ENCODE assay signal across 33 cellular contexts in the genomic region with DNA sequence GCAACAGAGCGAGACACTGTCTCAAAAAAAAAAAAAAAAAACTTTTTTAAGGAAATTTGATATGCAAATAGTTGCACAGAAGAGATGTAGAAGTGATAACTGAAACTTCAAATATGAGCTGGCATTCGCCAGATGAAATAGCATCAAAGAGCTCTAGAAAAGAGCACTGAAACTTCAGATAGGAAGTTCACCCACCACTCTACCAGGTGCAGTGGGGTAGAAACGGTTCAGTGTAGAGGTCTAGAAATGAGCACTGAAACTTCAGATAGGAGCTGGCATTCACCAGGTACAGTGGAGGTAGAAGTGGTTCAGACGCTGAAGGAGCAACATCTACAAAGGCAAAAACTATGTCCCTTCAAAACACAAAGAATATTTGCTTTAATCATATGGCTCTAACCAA. TPM values are rescaled to one million over a fixed set of nuclear protein-coding genes. Genes with fewer than 3 reads are reported as not detected.
DNase-seq lines count a peak whose midpoint lies in the region; ATAC-seq and TF ChIP-seq lines count a peak whose summit lies in the region.
"Had no signal": no experiment of that assay in that cellular context is flagged by ENCODE, and none has a peak within 500 bp of the region (broad histone marks: within the 10 kb centered on the region; RNA-seq: fewer than 3 reads in every experiment).

No MANE protein-coding gene starts in this region.

- H3K36me3 ChIP-seq in left lung, result no peaks in the 10 kb centered on the region
- H3K36me3 ChIP-seq: MG63, ovary, SJSA1, thoracic aorta, uterus had no signal

- no peaks in the 10 kb centered on the region for H3K36me3 Mint-ChIP-seq in activated T-cell treated with anti-CD3 and anti-CD28 coated beads, Interleukin-2, amount 50 U/mL, for 4 hours (ENCODE audit: insufficient read depth)
- H3K36me3 Mint-ChIP-seq in activated T-cell treated with anti-CD3 and anti-CD28 coated beads, Interleukin-2, amount 50 U/mL, for 24 hours (ENCODE audit: low read depth), result no peaks in the 10 kb centered on the region
- H3K36me3 Mint-ChIP-seq: brain; CD4-positive, CD25-positive, alpha-beta regulatory T cell; memory B cell had no signal

- H3K27ac Mint-ChIP-seq in activated T-cell treated with anti-CD3 and anti-CD28 coated beads, Interleukin-2, amount 50 U/mL, for 24 hours, result no peak overlapping the region
- H3K27ac Mint-ChIP-seq: activated CD4-positive, alpha-beta T cell treated with anti-CD3 and anti-CD28 coated beads, Interleukin-2, amount 10 ng/mL, durations not matched to agents 7 days and 5 days; brain; CD4-positive, CD25-positive, alpha-beta regulatory T cell; dendritic cell treated with granulocyte-macrophage colony-stimulating factor and Interleukin-4, amounts not matched to agents 40 ng/mL and 50 ng/mL, for 4 days; memory B cell; stimulated activated naive CD8-positive, alpha-beta T cell treated with anti-CD3 and anti-CD28 coated beads, Interleukin-15, Interleukin-2, amounts not matched to agents 100 ng/mL and 50 ng/mL, for 24 hours had no signal

- ATAC-seq in activated T-cell treated with anti-CD3 and anti-CD28 coated beads, Interleukin-2, amount 50 U/mL, for 4 hours, result peak; percentile 52 to 76
- peak; percentile 49 for ATAC-seq in GM21576 (IDR thresholded peaks at IDR 0.05; ENCODE audit: unreplicated experiment)
- ATAC-seq in stimulated activated naive CD8-positive, alpha-beta T cell treated with anti-CD3 and anti-CD28 coated beads, Interleukin-15, Interleukin-2, amounts not matched to agents 100 U/mL and 50 U/mL, for 24 hours, result peak; percentile 77
- no peak for ATAC-seq in left lung
- ATAC-seq: left colon had no signal

- intact Hi-C loops in left lung (cut with DNase I), result no loop called here

- H3K4me1 ChIP-seq in left lung, result peaks cover 3 to 15% of the 10 kb centered on the region in 2 donors
- H3K4me1 ChIP-seq: SJSA1 had no signal

- peaks cover 63% of the 10 kb centered on the region for H3K27me3 Mint-ChIP-seq in activated T-cell treated with anti-CD3 and anti-CD28 coated beads, Interleukin-2, amount 50 U/mL, for 4 hours (ENCODE audit: low read depth)
- H3K27me3 Mint-ChIP-seq in activated T-cell treated with anti-CD3 and anti-CD28 coated beads, Interleukin-2, amount 50 U/mL, for 24 hours, result peaks cover 79% of the 10 kb centered on the region

- DNase-seq in activated T-cell treated with anti-CD3 and anti-CD28 coated beads, Interleukin-2, amount 50 U/mL, for 4 hours, result no peak
- no peak for DNase-seq in activated T-cell treated with anti-CD3 and anti-CD28 coated beads, Interleukin-2, amount 50 U/mL, for 24 hours
- DNase-seq in MV-4-11 (lab: John Stamatoyannopoulos, UW) (peak; percentile 23), NCI-H2227 (lab: John Stamatoyannopoulos, UW; ENCODE audit: unreplicated experiment) (no peak), left lung (no peak), DMS79 treated with DMSO at 0.1 percent for 48 hours (lab: John Stamatoyannopoulos, UW) (no peak)
- no peak for DNase-seq in stimulated activated naive CD8-positive, alpha-beta T cell treated with anti-CD3 and anti-CD28 coated beads, Interleukin-15, Interleukin-2, amounts not matched to agents 100 U/mL and 50 U/mL, for 24 hours
- DNase-seq: activated CD4-positive, alpha-beta T cell treated with anti-CD3 and anti-CD28 coated beads, Interleukin-2, amount 10 ng/mL, durations not matched to agents 7 days and 5 days; activated naive CD4-positive, alpha-beta T cell treated with Interleukin-2 at 50 U/mL for 16 hours; amniotic stem cell; CD4-positive, CD25-positive, alpha-beta regulatory T cell; erythroblast; GM23248; hypothalamus; KBM-7; left colon; MG63; NCI-H1436; NCI-H2081; NCI-H2227 treated with DMSO at 0.1 percent for 48 hours; NCI-H69; ovary; T1000; uterus had no signal

- H3K27me3 ChIP-seq in left lung, result peaks cover 66 to 99% of the 10 kb centered on the region in 2 donors

- no peak overlapping the region for H3K27ac ChIP-seq in left lung
- H3K27ac ChIP-seq: GM23248, ovary, SJSA1, thoracic aorta, uterus, VCaP had no signal

- H3K4me3 Mint-ChIP-seq in activated T-cell treated with anti-CD3 and anti-CD28 coated beads, Interleukin-2, amount 50 U/mL, for 4 hours, result no peak overlapping the region
- no peak overlapping the region for H3K4me3 Mint-ChIP-seq in activated T-cell treated with anti-CD3 and anti-CD28 coated beads, Interleukin-2, amount 50 U/mL, for 24 hours
- H3K4me3 Mint-ChIP-seq: activated CD4-positive, alpha-beta T cell treated with anti-CD3 and anti-CD28 coated beads, Interleukin-2, amount 10 ng/mL, durations not matched to agents 7 days and 5 days; brain; CD4-positive, CD25-positive, alpha-beta regulatory T cell; dendritic cell treated with granulocyte-macrophage colony-stimulating factor and Interleukin-4, amounts not matched to agents 40 ng/mL and 50 ng/mL, for 4 days; memory B cell; stimulated activated naive CD8-positive, alpha-beta T cell treated with anti-CD3 and anti-CD28 coated beads, Interleukin-15, Interleukin-2, amounts not matched to agents 100 ng/mL and 50 ng/mL, for 24 hours had no signal

- no peak overlapping the region for H3K4me3 ChIP-seq in left lung
- H3K4me3 ChIP-seq: GM23248, MG63, ovary, SJSA1, thoracic aorta, uterus had no signal

- peaks cover 8% of the 10 kb centered on the region for H3K4me1 Mint-ChIP-seq in activated T-cell treated with anti-CD3 and anti-CD28 coated beads, Interleukin-2, amount 50 U/mL, for 4 hours (ENCODE audit: low read depth)
- peaks cover 15% of the 10 kb centered on the region for H3K4me1 Mint-ChIP-seq in activated T-cell treated with anti-CD3 and anti-CD28 coated beads, Interleukin-2, amount 50 U/mL, for 24 hours (ENCODE audit: low read depth)
- H3K4me1 Mint-ChIP-seq: memory B cell had no signal

- H3K9me3 Mint-ChIP-seq in activated T-cell treated with anti-CD3 and anti-CD28 coated beads, Interleukin-2, amount 50 U/mL, for 4 hours, result peaks cover 6% of the 10 kb centered on the region
- H3K9me3 Mint-ChIP-seq in activated T-cell treated with anti-CD3 and anti-CD28 coated beads, Interleukin-2, amount 50 U/mL, for 24 hours, result peaks cover 25% of the 10 kb centered on the region
- H3K9me3 Mint-ChIP-seq: dendritic cell treated with granulocyte-macrophage colony-stimulating factor and Interleukin-4, amounts not matched to agents 40 ng/mL and 50 ng/mL, for 4 days had no signal

- TF ChIP-seq CTCF in left lung (IDR thresholded peaks at IDR 0.05), result no peak

- H3K9me3 ChIP-seq in left lung, result peaks cover 0 to 3% of the 10 kb centered on the region in 2 donors
- H3K9me3 ChIP-seq: MG63, uterus had no signal

RNA-seq across cellular contexts. Expression of gene ONECUT2, which starts 9.0 kb away (rescaled TPM):
- total RNA-seq in activated T-cell treated with anti-CD3 and anti-CD28 coated beads, Interleukin-2, amount 50 U/mL, for 4 hours, result under 1 TPM; 0.03 to 0.05 (median 0.03) TPM
- total RNA-seq in left lung, result under 1 TPM; 0.06 to 0.26 TPM
- total RNA-seq: activated CD4-positive, alpha-beta T cell treated with anti-CD3 and anti-CD28 coated beads, Interleukin-2, amount 10 ng/mL, durations not matched to agents 7 days and 5 days; CD4-positive, CD25-positive, alpha-beta regulatory T cell; GM23248; skeletal muscle tissue; thoracic aorta had no signal
